In the genomic region with DNA sequence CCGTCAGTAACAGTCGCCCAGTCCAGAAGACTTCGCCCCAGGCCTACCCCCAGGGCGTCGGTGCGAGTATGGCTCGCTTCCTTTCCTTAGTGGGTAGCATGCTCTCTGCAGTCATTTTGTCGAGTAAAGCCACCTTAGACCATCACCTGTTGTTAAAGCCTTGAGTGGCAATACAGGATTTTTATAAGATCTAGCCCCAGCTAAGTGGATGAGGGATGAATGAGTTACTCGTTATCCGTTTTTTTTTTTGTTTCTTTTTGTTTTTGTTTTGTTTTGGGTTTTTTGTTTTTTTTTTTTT, we compare ENCODE assay signal across 1 cellular context.
TF ChIP-seq lines count a peak whose summit lies in the region.

No MANE protein-coding gene starts in this region.

TF ChIP-seq in HepG2, 621 proteins besides CTCF, POLR2A, EP300 and RAD21 (continued from another document):
- peak; percentile 67; the same call in 1 of the 2 replicates for TF ChIP-seq ZC3H13 (CRISPR knock-in tag; IDR thresholded peaks at IDR 0.05)
- TF ChIP-seq, protein P1, sequence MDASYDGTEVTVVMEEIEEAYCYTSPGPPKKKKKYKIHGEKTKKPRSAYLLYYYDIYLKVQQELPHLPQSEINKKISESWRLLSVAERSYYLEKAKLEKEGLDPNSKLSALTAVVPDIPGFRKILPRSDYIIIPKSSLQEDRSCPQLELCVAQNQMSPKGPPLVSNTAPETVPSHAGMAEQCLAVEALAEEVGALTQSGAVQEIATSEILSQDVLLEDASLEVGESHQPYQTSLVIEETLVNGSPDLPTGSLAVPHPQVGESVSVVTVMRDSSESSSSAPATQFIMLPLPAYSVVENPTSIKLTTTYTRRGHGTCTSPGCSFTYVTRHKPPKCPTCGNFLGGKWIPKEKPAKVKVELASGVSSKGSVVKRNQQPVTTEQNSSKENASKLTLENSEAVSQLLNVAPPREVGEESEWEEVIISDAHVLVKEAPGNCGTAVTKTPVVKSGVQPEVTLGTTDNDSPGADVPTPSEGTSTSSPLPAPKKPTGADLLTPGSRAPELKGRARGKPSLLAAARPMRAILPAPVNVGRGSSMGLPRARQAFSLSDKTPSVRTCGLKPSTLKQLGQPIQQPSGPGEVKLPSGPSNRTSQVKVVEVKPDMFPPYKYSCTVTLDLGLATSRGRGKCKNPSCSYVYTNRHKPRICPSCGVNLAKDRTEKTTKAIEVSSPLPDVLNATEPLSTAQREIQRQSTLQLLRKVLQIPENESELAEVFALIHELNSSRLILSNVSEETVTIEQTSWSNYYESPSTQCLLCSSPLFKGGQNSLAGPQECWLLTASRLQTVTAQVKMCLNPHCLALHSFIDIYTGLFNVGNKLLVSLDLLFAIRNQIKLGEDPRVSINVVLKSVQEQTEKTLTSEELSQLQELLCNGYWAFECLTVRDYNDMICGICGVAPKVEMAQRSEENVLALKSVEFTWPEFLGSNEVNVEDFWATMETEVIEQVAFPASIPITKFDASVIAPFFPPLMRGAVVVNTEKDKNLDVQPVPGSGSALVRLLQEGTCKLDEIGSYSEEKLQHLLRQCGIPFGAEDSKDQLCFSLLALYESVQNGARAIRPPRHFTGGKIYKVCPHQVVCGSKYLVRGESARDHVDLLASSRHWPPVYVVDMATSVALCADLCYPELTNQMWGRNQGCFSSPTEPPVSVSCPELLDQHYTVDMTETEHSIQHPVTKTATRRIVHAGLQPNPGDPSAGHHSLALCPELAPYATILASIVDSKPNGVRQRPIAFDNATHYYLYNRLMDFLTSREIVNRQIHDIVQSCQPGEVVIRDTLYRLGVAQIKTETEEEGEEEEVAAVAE (CRISPR knock-in tag; IDR thresholded peaks at IDR 0.05; ENCODE audit: borderline replicate concordance), result no peak
- TF ChIP-seq SIN3A (IDR thresholded peaks at IDR 0.05; ENCODE audit: borderline replicate concordance, low read depth, low read length), result peak; percentile 5; the same call in 1 of the 2 replicates
- TF ChIP-seq ZNF3 (CRISPR knock-in tag; IDR thresholded peaks at IDR 0.05), result no peak
- no peak for TF ChIP-seq ZNF10 (CRISPR knock-in tag; IDR thresholded peaks at IDR 0.05; ENCODE audit: borderline replicate concordance, low read depth)
- TF ChIP-seq PHF21A (CRISPR knock-in tag; IDR thresholded peaks at IDR 0.05), result no peak
- no peak for TF ChIP-seq ATF7 (IDR thresholded peaks at IDR 0.05)
- no peak for TF ChIP-seq ATF7 (CRISPR knock-in tag; IDR thresholded peaks at IDR 0.05)
- TF ChIP-seq, protein P2, sequence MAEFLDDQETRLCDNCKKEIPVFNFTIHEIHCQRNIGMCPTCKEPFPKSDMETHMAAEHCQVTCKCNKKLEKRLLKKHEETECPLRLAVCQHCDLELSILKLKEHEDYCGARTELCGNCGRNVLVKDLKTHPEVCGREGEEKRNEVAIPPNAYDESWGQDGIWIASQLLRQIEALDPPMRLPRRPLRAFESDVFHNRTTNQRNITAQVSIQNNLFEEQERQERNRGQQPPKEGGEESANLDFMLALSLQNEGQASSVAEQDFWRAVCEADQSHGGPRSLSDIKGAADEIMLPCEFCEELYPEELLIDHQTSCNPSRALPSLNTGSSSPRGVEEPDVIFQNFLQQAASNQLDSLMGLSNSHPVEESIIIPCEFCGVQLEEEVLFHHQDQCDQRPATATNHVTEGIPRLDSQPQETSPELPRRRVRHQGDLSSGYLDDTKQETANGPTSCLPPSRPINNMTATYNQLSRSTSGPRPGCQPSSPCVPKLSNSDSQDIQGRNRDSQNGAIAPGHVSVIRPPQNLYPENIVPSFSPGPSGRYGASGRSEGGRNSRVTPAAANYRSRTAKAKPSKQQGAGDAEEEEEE (CRISPR knock-in tag; IDR thresholded peaks at IDR 0.05; ENCODE audit: borderline replicate concordance), result no peak
- peak; percentile 48; the same call in 1 of the 2 replicates for TF ChIP-seq TOE1 (CRISPR knock-in tag; IDR thresholded peaks at IDR 0.05)
- TF ChIP-seq MAZ (IDR thresholded peaks at IDR 0.05; ENCODE audit: borderline replicate concordance, low read depth, low read length), result no peak
- TF ChIP-seq MAZ (CRISPR knock-in tag; IDR thresholded peaks at IDR 0.05; ENCODE audit: low read depth), result no peak
- TF ChIP-seq ZFP37 (CRISPR knock-in tag; IDR thresholded peaks at IDR 0.05; ENCODE audit: borderline replicate concordance), result peak; percentile 48; the same call in 1 of the 2 replicates
- TF ChIP-seq, protein P3, sequence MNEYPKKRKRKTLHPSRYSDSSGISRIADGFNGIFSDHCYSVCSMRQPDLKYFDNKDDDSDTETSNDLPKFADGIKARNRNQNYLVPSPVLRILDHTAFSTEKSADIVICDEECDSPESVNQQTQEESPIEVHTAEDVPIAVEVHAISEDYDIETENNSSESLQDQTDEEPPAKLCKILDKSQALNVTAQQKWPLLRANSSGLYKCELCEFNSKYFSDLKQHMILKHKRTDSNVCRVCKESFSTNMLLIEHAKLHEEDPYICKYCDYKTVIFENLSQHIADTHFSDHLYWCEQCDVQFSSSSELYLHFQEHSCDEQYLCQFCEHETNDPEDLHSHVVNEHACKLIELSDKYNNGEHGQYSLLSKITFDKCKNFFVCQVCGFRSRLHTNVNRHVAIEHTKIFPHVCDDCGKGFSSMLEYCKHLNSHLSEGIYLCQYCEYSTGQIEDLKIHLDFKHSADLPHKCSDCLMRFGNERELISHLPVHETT (CRISPR knock-in tag; conservative IDR thresholded peaks at IDR 0.05), result no peak
- TF ChIP-seq, protein P4, sequence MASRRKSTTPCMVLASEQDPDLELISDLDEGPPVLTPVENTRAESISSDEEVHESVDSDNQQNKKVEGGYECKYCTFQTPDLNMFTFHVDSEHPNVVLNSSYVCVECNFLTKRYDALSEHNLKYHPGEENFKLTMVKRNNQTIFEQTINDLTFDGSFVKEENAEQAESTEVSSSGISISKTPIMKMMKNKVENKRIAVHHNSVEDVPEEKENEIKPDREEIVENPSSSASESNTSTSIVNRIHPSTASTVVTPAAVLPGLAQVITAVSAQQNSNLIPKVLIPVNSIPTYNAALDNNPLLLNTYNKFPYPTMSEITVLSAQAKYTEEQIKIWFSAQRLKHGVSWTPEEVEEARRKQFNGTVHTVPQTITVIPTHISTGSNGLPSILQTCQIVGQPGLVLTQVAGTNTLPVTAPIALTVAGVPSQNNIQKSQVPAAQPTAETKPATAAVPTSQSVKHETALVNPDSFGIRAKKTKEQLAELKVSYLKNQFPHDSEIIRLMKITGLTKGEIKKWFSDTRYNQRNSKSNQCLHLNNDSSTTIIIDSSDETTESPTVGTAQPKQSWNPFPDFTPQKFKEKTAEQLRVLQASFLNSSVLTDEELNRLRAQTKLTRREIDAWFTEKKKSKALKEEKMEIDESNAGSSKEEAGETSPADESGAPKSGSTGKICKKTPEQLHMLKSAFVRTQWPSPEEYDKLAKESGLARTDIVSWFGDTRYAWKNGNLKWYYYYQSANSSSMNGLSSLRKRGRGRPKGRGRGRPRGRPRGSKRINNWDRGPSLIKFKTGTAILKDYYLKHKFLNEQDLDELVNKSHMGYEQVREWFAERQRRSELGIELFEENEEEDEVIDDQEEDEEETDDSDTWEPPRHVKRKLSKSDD (CRISPR knock-in tag; IDR thresholded peaks at IDR 0.05; ENCODE audit: low read depth), result peak; percentile 93
- peak; percentile 7; the same call in 1 of the 2 replicates for TF ChIP-seq KLF6 (CRISPR knock-in tag; IDR thresholded peaks at IDR 0.05)
- TF ChIP-seq, protein P5, sequence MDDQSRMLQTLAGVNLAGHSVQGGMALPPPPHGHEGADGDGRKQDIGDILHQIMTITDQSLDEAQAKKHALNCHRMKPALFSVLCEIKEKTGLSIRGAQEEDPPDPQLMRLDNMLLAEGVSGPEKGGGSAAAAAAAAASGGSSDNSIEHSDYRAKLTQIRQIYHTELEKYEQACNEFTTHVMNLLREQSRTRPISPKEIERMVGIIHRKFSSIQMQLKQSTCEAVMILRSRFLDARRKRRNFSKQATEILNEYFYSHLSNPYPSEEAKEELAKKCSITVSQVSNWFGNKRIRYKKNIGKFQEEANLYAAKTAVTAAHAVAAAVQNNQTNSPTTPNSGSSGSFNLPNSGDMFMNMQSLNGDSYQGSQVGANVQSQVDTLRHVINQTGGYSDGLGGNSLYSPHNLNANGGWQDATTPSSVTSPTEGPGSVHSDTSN (CRISPR knock-in tag; IDR thresholded peaks at IDR 0.05; ENCODE audit: borderline replicate concordance), result no peak
- TF ChIP-seq ZNF598 (CRISPR knock-in tag; IDR thresholded peaks at IDR 0.05; ENCODE audit: borderline replicate concordance), result no peak
- TF ChIP-seq MEIS2 (CRISPR knock-in tag; IDR thresholded peaks at IDR 0.05), result no peak; the same call in 1 of the 2 replicates
- TF ChIP-seq ZNF549 (CRISPR knock-in tag; IDR thresholded peaks at IDR 0.05), result no peak
- TF ChIP-seq, protein P6, sequence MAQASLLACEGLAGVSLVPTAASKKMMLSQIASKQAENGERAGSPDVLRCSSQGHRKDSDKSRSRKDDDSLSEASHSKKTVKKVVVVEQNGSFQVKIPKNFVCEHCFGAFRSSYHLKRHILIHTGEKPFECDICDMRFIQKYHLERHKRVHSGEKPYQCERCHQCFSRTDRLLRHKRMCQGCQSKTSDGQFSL (CRISPR knock-in tag; IDR thresholded peaks at IDR 0.05), result no peak
- TF ChIP-seq HNF4A (CRISPR knock-in tag; IDR thresholded peaks at IDR 0.05), result peak; percentile 34; the same call in 1 of the 2 replicates
- no peak for TF ChIP-seq DNMT3B (CRISPR knock-in tag; conservative IDR thresholded peaks at IDR 0.05)
- TF ChIP-seq SOX13 (IDR thresholded peaks at IDR 0.05), result 0 out of 2 replicates have a peak, but pooled peaks have one; percentile 1
- no peak for TF ChIP-seq SOX13 (CRISPR knock-in tag; conservative IDR thresholded peaks at IDR 0.05 in 1 of 2, IDR thresholded peaks at IDR 0.05 in 1 of 2)
- TF ChIP-seq, protein P7, sequence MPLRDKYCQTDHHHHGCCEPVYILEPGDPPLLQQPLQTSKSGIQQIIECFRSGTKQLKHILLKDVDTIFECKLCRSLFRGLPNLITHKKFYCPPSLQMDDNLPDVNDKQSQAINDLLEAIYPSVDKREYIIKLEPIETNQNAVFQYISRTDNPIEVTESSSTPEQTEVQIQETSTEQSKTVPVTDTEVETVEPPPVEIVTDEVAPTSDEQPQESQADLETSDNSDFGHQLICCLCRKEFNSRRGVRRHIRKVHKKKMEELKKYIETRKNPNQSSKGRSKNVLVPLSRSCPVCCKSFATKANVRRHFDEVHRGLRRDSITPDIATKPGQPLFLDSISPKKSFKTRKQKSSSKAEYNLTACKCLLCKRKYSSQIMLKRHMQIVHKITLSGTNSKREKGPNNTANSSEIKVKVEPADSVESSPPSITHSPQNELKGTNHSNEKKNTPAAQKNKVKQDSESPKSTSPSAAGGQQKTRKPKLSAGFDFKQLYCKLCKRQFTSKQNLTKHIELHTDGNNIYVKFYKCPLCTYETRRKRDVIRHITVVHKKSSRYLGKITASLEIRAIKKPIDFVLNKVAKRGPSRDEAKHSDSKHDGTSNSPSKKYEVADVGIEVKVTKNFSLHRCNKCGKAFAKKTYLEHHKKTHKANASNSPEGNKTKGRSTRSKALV (CRISPR knock-in tag; IDR thresholded peaks at IDR 0.05), result 0 out of 2 replicates have a peak, but pooled peaks have one; percentile 13
- TF ChIP-seq, protein P8, sequence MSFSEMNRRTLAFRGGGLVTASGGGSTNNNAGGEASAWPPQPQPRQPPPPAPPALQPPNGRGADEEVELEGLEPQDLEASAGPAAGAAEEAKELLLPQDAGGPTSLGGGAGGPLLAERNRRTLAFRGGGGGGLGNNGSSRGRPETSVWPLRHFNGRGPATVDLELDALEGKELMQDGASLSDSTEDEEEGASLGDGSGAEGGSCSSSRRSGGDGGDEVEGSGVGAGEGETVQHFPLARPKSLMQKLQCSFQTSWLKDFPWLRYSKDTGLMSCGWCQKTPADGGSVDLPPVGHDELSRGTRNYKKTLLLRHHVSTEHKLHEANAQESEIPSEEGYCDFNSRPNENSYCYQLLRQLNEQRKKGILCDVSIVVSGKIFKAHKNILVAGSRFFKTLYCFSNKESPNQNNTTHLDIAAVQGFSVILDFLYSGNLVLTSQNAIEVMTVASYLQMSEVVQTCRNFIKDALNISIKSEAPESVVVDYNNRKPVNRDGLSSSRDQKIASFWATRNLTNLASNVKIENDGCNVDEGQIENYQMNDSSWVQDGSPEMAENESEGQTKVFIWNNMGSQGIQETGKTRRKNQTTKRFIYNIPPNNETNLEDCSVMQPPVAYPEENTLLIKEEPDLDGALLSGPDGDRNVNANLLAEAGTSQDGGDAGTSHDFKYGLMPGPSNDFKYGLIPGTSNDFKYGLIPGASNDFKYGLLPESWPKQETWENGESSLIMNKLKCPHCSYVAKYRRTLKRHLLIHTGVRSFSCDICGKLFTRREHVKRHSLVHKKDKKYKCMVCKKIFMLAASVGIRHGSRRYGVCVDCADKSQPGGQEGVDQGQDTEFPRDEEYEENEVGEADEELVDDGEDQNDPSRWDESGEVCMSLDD (CRISPR knock-in tag; IDR thresholded peaks at IDR 0.05; ENCODE audit: borderline replicate concordance), result no peak
- peak; percentile 9; the same call in 1 of the 2 replicates for TF ChIP-seq HNF4G (IDR thresholded peaks at IDR 0.05; ENCODE audit: borderline replicate concordance, low read depth, low read length)
- no peak for TF ChIP-seq HNF4G (CRISPR knock-in tag; IDR thresholded peaks at IDR 0.05; ENCODE audit: borderline replicate concordance, low read depth)
TF ChIP-seq in HepG2: peak in this region for 58.
